In genomic region chr3:38003371-38003816, GRCh38 we compare ENCODE assay signal across 8 cellular contexts. TPM values are rescaled to one million over a fixed set of nuclear protein-coding genes. Genes with fewer than 3 reads are reported as not detected.
DNase-seq lines count a peak whose midpoint lies in the region; ATAC-seq, FAIRE-seq and TF ChIP-seq lines count a peak whose summit lies in the region.

No MANE protein-coding gene starts in this region.

- H4K20me1 ChIP-seq in HepG2 (ENCODE audit: insufficient read depth, low read length): no peaks in the 10 kb centered on the region

- intact Hi-C loops in activated CD4-positive, alpha-beta T cell treated with anti-CD3 and anti-CD28 coated beads for 36 hours (cut with DNase I, micrococcal nuclease): loop anchor here in 1 of 2 experiments (1.0 kb wide), 1 partner anchor 29 kb away; no protein-coding TSS in a partner anchor
- intact Hi-C loops in HepG2 (cut with micrococcal nuclease; ENCODE audit: unreplicated experiment): loop anchor here (1.0 kb wide), 2 partner anchors 29 to 148 kb away; no protein-coding TSS in a partner anchor

- no peaks in the 10 kb centered on the region for H3K9me3 ChIP-seq in HepG2 (ENCODE audit: low read length)

- H2AFZ ChIP-seq in HepG2 (ENCODE audit: low read length): peak overlapping the region; percentile 70

- H3K27ac ChIP-seq in HL-60 (replicated peaks) (no peak overlapping the region), coronary artery (peak overlapping the region in 1 of 2 donors; percentile 56), HepG2 (ENCODE audit: extremely low read length, insufficient read depth, low read length) (peak overlapping the region; percentile 76)

- DNase-seq in COLO829 (ENCODE audit: low spot score) (peak; percentile 57), HL-60 (ENCODE audit: low read depth in 1 of 2, low spot score in 1 of 2) (peak in 1 of 2 experiments; percentile 60), coronary artery (ENCODE audit: low spot score) (no peak), HepG2 (ENCODE audit: low spot score) (peak; percentile 59), NCI-H2107 (lab: John Stamatoyannopoulos, UW) (no peak)
- DNase-seq in activated CD4-positive, alpha-beta T cell treated with anti-CD3 and anti-CD28 coated beads for 36 hours: peak; percentile 72
- DNase-seq in stimulated activated CD8-positive, alpha-beta memory T cell treated with anti-CD3 and anti-CD28 coated beads, Interleukin-2, amount 100 ng/mL, for 1 hour (ENCODE audit: low read depth in 2 of 2): peak; percentile 22 to 40

- H3K4me3 Mint-ChIP-seq in activated CD4-positive, alpha-beta T cell treated with anti-CD3 and anti-CD28 coated beads for 36 hours: no peak overlapping the region

- TF ChIP-seq RAD21 in HepG2 (CRISPR knock-in tag; IDR thresholded peaks at IDR 0.05): peak; percentile 75

- no peak overlapping the region for H3K4me3 ChIP-seq in HL-60 (replicated peaks; ENCODE audit: insufficient read depth, low read length)
- no peak overlapping the region for H3K4me3 ChIP-seq in coronary artery
- H3K4me3 ChIP-seq in HepG2 (replicated peaks in 1 of 3; ENCODE audit: insufficient read depth in 1 of 3, low read depth in 2 of 3, low read length in 3 of 3): peak overlapping the region; percentile 43 to 77 (median 59)

- TF ChIP-seq EP300 in HepG2 (IDR thresholded peaks at IDR 0.05; ENCODE audit: low read depth in 2 of 2, low read length in 2 of 2) (no peak), HepG2 (CRISPR knock-in tag; IDR thresholded peaks at IDR 0.05; ENCODE audit: borderline replicate concordance) (no peak)

- in situ Hi-C loops in HepG2 (cut with HindIII; ENCODE audit: extremely low pct_ligation_motif_present, low pct_unique_long_range_greater_than_20kb): loop anchor here (5.0 kb wide), 1 partner anchor 146 kb away; no protein-coding TSS in a partner anchor

- H3K27ac Mint-ChIP-seq in activated CD4-positive, alpha-beta T cell treated with anti-CD3 and anti-CD28 coated beads for 36 hours: peak overlapping the region; percentile 0

- H3K9me3 Mint-ChIP-seq in activated CD4-positive, alpha-beta T cell treated with anti-CD3 and anti-CD28 coated beads for 36 hours (ENCODE audit: low read depth): no peaks in the 10 kb centered on the region

- peak; percentile 94 for TF ChIP-seq CTCF in HL-60 (IDR thresholded peaks at IDR 0.05; ENCODE audit: insufficient read depth, low read length)
- TF ChIP-seq CTCF in coronary artery (IDR thresholded peaks at IDR 0.05): peak; percentile 89
- TF ChIP-seq CTCF in HepG2 (CRISPR knock-in tag; IDR thresholded peaks at IDR 0.05): peak; percentile 99

- BruUV-seq in HepG2 (replicated peaks; lab: Mats Ljungman, UMichigan): no TSS peak

- peaks cover 67% of the 10 kb centered on the region for H3K4me1 ChIP-seq in HepG2 (ENCODE audit: insufficient read depth, low read length)

- peak overlapping the region; percentile 97 for H3K4me2 ChIP-seq in HepG2 (ENCODE audit: low read depth, low read length)

- peaks cover 15% of the 10 kb centered on the region for H3K36me3 Mint-ChIP-seq in activated CD4-positive, alpha-beta T cell treated with anti-CD3 and anti-CD28 coated beads for 36 hours (ENCODE audit: low read depth)

- H3K9ac ChIP-seq in HepG2 (ENCODE audit: insufficient read depth, low read depth, low read length): peak overlapping the region; percentile 72; the same call in 1 of the 2 replicates

- no peaks in the 10 kb centered on the region; a peak in 1 of 5 replicates for H3K36me3 ChIP-seq in HepG2 (replicated peaks in 1 of 2; ENCODE audit: control insufficient read depth in 1 of 2, insufficient read depth in 2 of 2, low read length in 2 of 2)

- H3K4me1 Mint-ChIP-seq in activated CD4-positive, alpha-beta T cell treated with anti-CD3 and anti-CD28 coated beads for 36 hours: peaks cover 19% of the 10 kb centered on the region

- no peak for TF ChIP-seq POLR2A in HepG2 (IDR thresholded peaks at IDR 0.05; ENCODE audit: insufficient read depth in 1 of 2, low read depth in 2 of 2, low read length in 2 of 2)

- H3K27me3 ChIP-seq in HL-60 (ENCODE audit: insufficient read depth, poor library complexity, severe bottlenecking) (no peaks in the 10 kb centered on the region), HepG2 (ENCODE audit: control insufficient read depth in 1 of 2, insufficient read depth in 2 of 2, low read length in 2 of 2) (peaks cover 0 to 14% of the 10 kb centered on the region in 2 experiments; a peak in 2 of 5 replicates)

- CTCF ChIA-PET in activated CD4-positive, alpha-beta T cell treated with anti-CD3 and anti-CD28 coated beads for 36 hours (lab: Charles Lee): interaction anchor here (0.8 to 2.0 kb wide), 5 partner anchors 17 to 503 kb away, joined by 3 to 9 read pairs (median 4); no protein-coding TSS in a partner anchor
- CTCF ChIA-PET in HepG2 (lab: Yijun Ruan, JAX; ENCODE audit: low intra/inter-chr PET ratio, low total read pairs): interaction anchor here (1.0 to 2.1 kb wide), 3 partner anchors 29 to 277 kb away, joined by 3 to 21 read pairs (median 4); no protein-coding TSS in a partner anchor

- no peaks in the 10 kb centered on the region for H3K27me3 Mint-ChIP-seq in activated CD4-positive, alpha-beta T cell treated with anti-CD3 and anti-CD28 coated beads for 36 hours

- WGBS in HepG2 (ENCODE audit: low lambda C conversion rate): 0% methylated on average over 4 of the region's 7 CpGs

- FAIRE-seq in HepG2 (lab: Jason Lieb, UNC): peak; percentile 77

- no peaks in the 10 kb centered on the region for H3K79me2 ChIP-seq in HepG2 (ENCODE audit: insufficient read depth, low read length)

- POLR2A ChIA-PET in activated CD4-positive, alpha-beta T cell treated with anti-CD3 and anti-CD28 coated beads for 36 hours (lab: Charles Lee): no interaction called here
- POLR2A ChIA-PET in HepG2 (lab: Yijun Ruan, JAX): interaction anchor here (0.7 to 1.7 kb wide), 7 partner anchors 17 to 493 kb away, joined by 3 to 6 read pairs (median 4); partner anchors contain the start of genes ACAA1 and EXOG

- ATAC-seq in activated CD4-positive, alpha-beta T cell treated with anti-CD3 and anti-CD28 coated beads for 36 hours: peak; percentile 31
- peak; percentile 65 for ATAC-seq in HepG2
- ATAC-seq in GM18870 (IDR thresholded peaks at IDR 0.05; ENCODE audit: unreplicated experiment): no peak

RNA-seq across cellular contexts. Expression of gene VILL, which starts 12.8 kb away (rescaled TPM):
- total RNA-seq in activated CD4-positive, alpha-beta T cell treated with anti-CD3 and anti-CD28 coated beads for 36 hours: 10 to 100 TPM in 1 of 2 experiments, 1 to 10 TPM in 1; 9.2 to 12.1 TPM
- total RNA-seq in HepG2 (2016; rRNA removed; fragmentation: Illumina TruSeq; extraction: Trizol): 3.2 and 4.0 TPM in 2 replicates
- total RNA-seq in HepG2 (2016; cell fraction: cytosol; rRNA removed; fragmentation: Illumina TruSeq; extraction: Trizol; ENCODE audit: low read depth): 4.3 and 5.3 TPM in 2 replicates
- total RNA-seq in HepG2 (2016; cell fraction: insoluble cytoplasmic fraction; rRNA removed; fragmentation: Illumina TruSeq; extraction: Trizol): 2.3 and 4.1 TPM in 2 replicates
- total RNA-seq in HepG2 (2016; cell fraction: membrane; rRNA removed; fragmentation: Illumina TruSeq; extraction: Trizol): 3.3 and 5.4 TPM in 2 replicates
- 2.0 and 2.1 TPM in 2 replicates for total RNA-seq in HepG2 (2016; cell fraction: nucleus; rRNA removed; fragmentation: Illumina TruSeq; extraction: Trizol)
- polyA plus RNA-seq in HepG2 (2011; rRNA removed): 5.3 and 7.5 TPM in 2 replicates
- polyA plus RNA-seq in HepG2 (2011; cell fraction: cytosol; rRNA removed): 5.6 and 9.0 TPM in 2 replicates
- polyA plus RNA-seq in HepG2 (2011; cell fraction: nucleus; rRNA removed): 8.6 and 9.9 TPM in 2 replicates
- 2.1 and 2.6 TPM in 2 replicates for polyA plus RNA-seq in HepG2 (2012)
- 4.2 and 6.5 TPM in 2 replicates for polyA plus RNA-seq in HepG2 (2016; cell fraction: cytosol; fragmentation: Illumina TruSeq; extraction: Trizol; ENCODE audit: low read depth)
- polyA plus RNA-seq in HepG2 (2016; cell fraction: insoluble cytoplasmic fraction; fragmentation: Illumina TruSeq; extraction: Trizol; ENCODE audit: low read depth): 2.0 and 2.3 TPM in 2 replicates
- 3.5 and 5.1 TPM in 2 replicates for polyA plus RNA-seq in HepG2 (2016; cell fraction: membrane; fragmentation: Illumina TruSeq; extraction: Trizol; ENCODE audit: low read depth)
- polyA plus RNA-seq in HepG2 (2016; cell fraction: nucleus; fragmentation: Illumina TruSeq; extraction: Trizol; ENCODE audit: insufficient read depth, low read depth): 2.0 and 2.9 TPM in 2 replicates
- 1.2 and 3.8 TPM in 2 replicates for polyA minus RNA-seq in HepG2 (2011; rRNA and poly(A)+ RNA removed; ENCODE audit: low replicate concordance)
- polyA minus RNA-seq in HepG2 (2011; cell fraction: cytosol; rRNA and poly(A)+ RNA removed): 0.89 TPM in 1 of 2 replicates, not detected in the other
- polyA minus RNA-seq in HepG2 (2011; cell fraction: nucleus; rRNA and poly(A)+ RNA removed): 6.2 and 7.3 TPM in 2 replicates

RNA-seq across cellular contexts. Expression of gene PLCD1, which starts 26.0 kb away (rescaled TPM):
- total RNA-seq in activated CD4-positive, alpha-beta T cell treated with anti-CD3 and anti-CD28 coated beads for 36 hours: 10 to 100 TPM; 10.9 to 13.5 TPM
- 10.1 and 11.4 TPM in 2 replicates for total RNA-seq in HepG2 (2016; rRNA removed; fragmentation: Illumina TruSeq; extraction: Trizol)
- total RNA-seq in HepG2 (2016; cell fraction: cytosol; rRNA removed; fragmentation: Illumina TruSeq; extraction: Trizol; ENCODE audit: low read depth): 2.1 and 3.6 TPM in 2 replicates
- total RNA-seq in HepG2 (2016; cell fraction: insoluble cytoplasmic fraction; rRNA removed; fragmentation: Illumina TruSeq; extraction: Trizol): 9.3 and 12.3 TPM in 2 replicates
- 4.6 and 5.7 TPM in 2 replicates for total RNA-seq in HepG2 (2016; cell fraction: membrane; rRNA removed; fragmentation: Illumina TruSeq; extraction: Trizol)
- total RNA-seq in HepG2 (2016; cell fraction: nucleus; rRNA removed; fragmentation: Illumina TruSeq; extraction: Trizol): 8.0 and 8.9 TPM in 2 replicates
- 12.4 and 12.8 TPM in 2 replicates for polyA plus RNA-seq in HepG2 (2011; rRNA removed)
- polyA plus RNA-seq in HepG2 (2011; cell fraction: cytosol; rRNA removed): 7.2 and 10.7 TPM in 2 replicates
- polyA plus RNA-seq in HepG2 (2011; cell fraction: nucleus; rRNA removed): 30.9 and 33.2 TPM in 2 replicates
- 10.6 and 11.1 TPM in 2 replicates for polyA plus RNA-seq in HepG2 (2012)
- 2.2 and 2.7 TPM in 2 replicates for polyA plus RNA-seq in HepG2 (2016; cell fraction: cytosol; fragmentation: Illumina TruSeq; extraction: Trizol; ENCODE audit: low read depth)
- polyA plus RNA-seq in HepG2 (2016; cell fraction: insoluble cytoplasmic fraction; fragmentation: Illumina TruSeq; extraction: Trizol; ENCODE audit: low read depth): 6.8 and 9.0 TPM in 2 replicates
- polyA plus RNA-seq in HepG2 (2016; cell fraction: membrane; fragmentation: Illumina TruSeq; extraction: Trizol; ENCODE audit: low read depth): 3.9 and 5.6 TPM in 2 replicates
- 13.4 and 22.2 TPM in 2 replicates for polyA plus RNA-seq in HepG2 (2016; cell fraction: nucleus; fragmentation: Illumina TruSeq; extraction: Trizol; ENCODE audit: insufficient read depth, low read depth)
- 2.2 and 34.5 TPM in 2 replicates for polyA minus RNA-seq in HepG2 (2011; rRNA and poly(A)+ RNA removed; ENCODE audit: low replicate concordance)
- 11.5 and 15.0 TPM in 2 replicates for polyA minus RNA-seq in HepG2 (2011; cell fraction: cytosol; rRNA and poly(A)+ RNA removed)
- 8.4 and 11.8 TPM in 2 replicates for polyA minus RNA-seq in HepG2 (2011; cell fraction: nucleus; rRNA and poly(A)+ RNA removed)

RNA-seq across cellular contexts. Expression of gene DLEC1, which starts 35.6 kb away (rescaled TPM):
- total RNA-seq in activated CD4-positive, alpha-beta T cell treated with anti-CD3 and anti-CD28 coated beads for 36 hours: under 1 TPM; 0.19 to 0.46 TPM
- total RNA-seq in HepG2 (2016; rRNA removed; fragmentation: Illumina TruSeq; extraction: Trizol): not detected in 2 replicates
- not detected in 2 replicates for total RNA-seq in HepG2 (2016; cell fraction: cytosol; rRNA removed; fragmentation: Illumina TruSeq; extraction: Trizol; ENCODE audit: low read depth)
- total RNA-seq in HepG2 (2016; cell fraction: insoluble cytoplasmic fraction; rRNA removed; fragmentation: Illumina TruSeq; extraction: Trizol): not detected in 2 replicates
- not detected in 2 replicates for total RNA-seq in HepG2 (2016; cell fraction: membrane; rRNA removed; fragmentation: Illumina TruSeq; extraction: Trizol)
- total RNA-seq in HepG2 (2016; cell fraction: nucleus; rRNA removed; fragmentation: Illumina TruSeq; extraction: Trizol): not detected in 2 replicates
- 0.09 and 0.13 TPM in 2 replicates for polyA plus RNA-seq in HepG2 (2011; rRNA removed)
- 0.01 TPM in 1 of 2 replicates, not detected in the other for polyA plus RNA-seq in HepG2 (2011; cell fraction: cytosol; rRNA removed)
- polyA plus RNA-seq in HepG2 (2011; cell fraction: nucleus; rRNA removed): 0.56 and 0.99 TPM in 2 replicates
- 0.47 and 0.54 TPM in 2 replicates for polyA plus RNA-seq in HepG2 (2012)
- not detected in 2 replicates for polyA plus RNA-seq in HepG2 (2016; cell fraction: cytosol; fragmentation: Illumina TruSeq; extraction: Trizol; ENCODE audit: low read depth)
- polyA plus RNA-seq in HepG2 (2016; cell fraction: insoluble cytoplasmic fraction; fragmentation: Illumina TruSeq; extraction: Trizol; ENCODE audit: low read depth): not detected in 2 replicates
- polyA plus RNA-seq in HepG2 (2016; cell fraction: membrane; fragmentation: Illumina TruSeq; extraction: Trizol; ENCODE audit: low read depth): not detected in 2 replicates
- not detected in 2 replicates for polyA plus RNA-seq in HepG2 (2016; cell fraction: nucleus; fragmentation: Illumina TruSeq; extraction: Trizol; ENCODE audit: insufficient read depth, low read depth)
- polyA minus RNA-seq in HepG2 (2011; rRNA and poly(A)+ RNA removed; ENCODE audit: low replicate concordance): 0.40 TPM in 1 of 2 replicates, not detected in the other
- polyA minus RNA-seq in HepG2 (2011; cell fraction: cytosol; rRNA and poly(A)+ RNA removed): not detected in 2 replicates
- polyA minus RNA-seq in HepG2 (2011; cell fraction: nucleus; rRNA and poly(A)+ RNA removed): 0.77 and 0.99 TPM in 2 replicates

Comparison
In these comparisons a context has a peak if more than half of its experiments do, and no peak if none do; other contexts are left out.
1. DNase-seq: peak in COLO829 (single experiment), activated CD4-positive, alpha-beta T cell treated with anti-CD3 and anti-CD28 coated beads for 36 hours (single experiment), HepG2 (single experiment) and stimulated activated CD8-positive, alpha-beta memory T cell treated with anti-CD3 and anti-CD28 coated beads, Interleukin-2, amount 100 ng/mL, for 1 hour (2 of 2); none in coronary artery (single experiment) and NCI-H2107 (single experiment).
2. H3K4me3 ChIP-seq: peak in HepG2 (3 of 3); none in HL-60 (single experiment) and coronary artery (single experiment).
3. Peak in every context shown above with its lines, with median percentiles within 50 percentile points of each other: CTCF ChIP-seq.